In the genomic region with DNA sequence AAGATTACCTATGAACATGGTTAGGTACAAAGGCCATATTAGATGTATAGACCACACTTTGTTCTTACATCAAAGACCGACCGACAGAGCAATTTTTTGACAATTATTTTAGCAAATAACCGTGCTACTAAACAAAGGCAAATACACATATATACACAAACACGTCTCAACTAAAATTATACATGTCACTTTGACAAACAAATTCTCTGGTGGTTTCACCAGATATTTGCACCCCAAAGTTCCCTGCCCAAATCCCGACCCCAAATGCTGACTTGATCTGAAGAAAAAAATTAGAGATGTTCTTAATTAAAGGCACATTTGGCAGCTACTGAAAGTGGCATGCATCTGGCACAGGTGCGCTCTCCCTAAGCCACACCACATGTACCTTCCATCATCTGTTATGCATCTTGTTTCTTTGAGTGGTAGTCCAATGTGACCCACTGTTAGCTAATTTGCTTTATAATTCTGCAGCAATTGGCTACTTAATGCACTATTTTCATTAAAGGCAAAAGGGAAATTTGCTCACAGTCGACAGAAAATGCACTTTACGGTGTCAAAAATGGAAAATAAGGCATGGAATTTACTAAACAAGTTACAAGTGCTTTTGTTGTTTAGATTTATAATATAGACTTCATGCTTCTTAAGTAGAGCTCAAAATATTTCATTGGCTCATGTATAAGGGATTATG, we compare ENCODE assay signal across 1 cellular context.
TF ChIP-seq lines count a peak whose summit lies in the region.

No MANE protein-coding gene starts in this region.

TF ChIP-seq in HepG2, 621 proteins besides CTCF, POLR2A, EP300 and RAD21 (continued from another document and continues in another):
- no peak for TF ChIP-seq ZXDC (CRISPR knock-in tag; IDR thresholded peaks at IDR 0.05)
- no peak for TF ChIP-seq POLR2G (IDR thresholded peaks at IDR 0.05; ENCODE audit: low read depth, low read length)
- no peak for TF ChIP-seq SYNCRIP (IDR thresholded peaks at IDR 0.05; ENCODE audit: insufficient read depth, low read depth, low read length)
- no peak for TF ChIP-seq ZBTB21 (CRISPR knock-in tag; IDR thresholded peaks at IDR 0.05)
- no peak for TF ChIP-seq PBX2 (CRISPR knock-in tag; IDR thresholded peaks at IDR 0.05)
- no peak for TF ChIP-seq PTBP1 (IDR thresholded peaks at IDR 0.05; ENCODE audit: low read depth, low read length, poor library complexity, severe bottlenecking)
- TF ChIP-seq REST (IDR thresholded peaks at IDR 0.05; ENCODE audit: borderline replicate concordance in 1 of 2, low read depth in 1 of 2, low read length in 2 of 2), result peak in 1 of 2 experiments; percentile 42; a peak in 2 of 4 replicates
- peak; percentile 50; the same call in 1 of the 2 replicates for TF ChIP-seq BHLHE40 (IDR thresholded peaks at IDR 0.05; ENCODE audit: low read length)
- no peak for TF ChIP-seq CENPX (CRISPR knock-in tag; IDR thresholded peaks at IDR 0.05)
- TF ChIP-seq NRL (CRISPR knock-in tag; IDR thresholded peaks at IDR 0.05; ENCODE audit: borderline replicate concordance), result no peak
- TF ChIP-seq, protein P1, sequence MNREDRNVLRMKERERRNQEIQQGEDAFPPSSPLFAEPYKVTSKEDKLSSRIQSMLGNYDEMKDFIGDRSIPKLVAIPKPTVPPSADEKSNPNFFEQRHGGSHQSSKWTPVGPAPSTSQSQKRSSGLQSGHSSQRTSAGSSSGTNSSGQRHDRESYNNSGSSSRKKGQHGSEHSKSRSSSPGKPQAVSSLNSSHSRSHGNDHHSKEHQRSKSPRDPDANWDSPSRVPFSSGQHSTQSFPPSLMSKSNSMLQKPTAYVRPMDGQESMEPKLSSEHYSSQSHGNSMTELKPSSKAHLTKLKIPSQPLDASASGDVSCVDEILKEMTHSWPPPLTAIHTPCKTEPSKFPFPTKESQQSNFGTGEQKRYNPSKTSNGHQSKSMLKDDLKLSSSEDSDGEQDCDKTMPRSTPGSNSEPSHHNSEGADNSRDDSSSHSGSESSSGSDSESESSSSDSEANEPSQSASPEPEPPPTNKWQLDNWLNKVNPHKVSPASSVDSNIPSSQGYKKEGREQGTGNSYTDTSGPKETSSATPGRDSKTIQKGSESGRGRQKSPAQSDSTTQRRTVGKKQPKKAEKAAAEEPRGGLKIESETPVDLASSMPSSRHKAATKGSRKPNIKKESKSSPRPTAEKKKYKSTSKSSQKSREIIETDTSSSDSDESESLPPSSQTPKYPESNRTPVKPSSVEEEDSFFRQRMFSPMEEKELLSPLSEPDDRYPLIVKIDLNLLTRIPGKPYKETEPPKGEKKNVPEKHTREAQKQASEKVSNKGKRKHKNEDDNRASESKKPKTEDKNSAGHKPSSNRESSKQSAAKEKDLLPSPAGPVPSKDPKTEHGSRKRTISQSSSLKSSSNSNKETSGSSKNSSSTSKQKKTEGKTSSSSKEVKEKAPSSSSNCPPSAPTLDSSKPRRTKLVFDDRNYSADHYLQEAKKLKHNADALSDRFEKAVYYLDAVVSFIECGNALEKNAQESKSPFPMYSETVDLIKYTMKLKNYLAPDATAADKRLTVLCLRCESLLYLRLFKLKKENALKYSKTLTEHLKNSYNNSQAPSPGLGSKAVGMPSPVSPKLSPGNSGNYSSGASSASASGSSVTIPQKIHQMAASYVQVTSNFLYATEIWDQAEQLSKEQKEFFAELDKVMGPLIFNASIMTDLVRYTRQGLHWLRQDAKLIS (CRISPR knock-in tag; IDR thresholded peaks at IDR 0.05), result no peak
- TF ChIP-seq SAFB2 (CRISPR knock-in tag; IDR thresholded peaks at IDR 0.05; ENCODE audit: borderline replicate concordance, low read depth), result no peak
- no peak for TF ChIP-seq ZBTB26 (CRISPR knock-in tag; IDR thresholded peaks at IDR 0.05; ENCODE audit: borderline replicate concordance)
- no peak for TF ChIP-seq ZSCAN25 (CRISPR knock-in tag; IDR thresholded peaks at IDR 0.05)
- no peak for TF ChIP-seq SRSF1 (optimal IDR thresholded peaks at IDR 0.05; ENCODE audit: low read depth, low read length)
- TF ChIP-seq, protein P2, sequence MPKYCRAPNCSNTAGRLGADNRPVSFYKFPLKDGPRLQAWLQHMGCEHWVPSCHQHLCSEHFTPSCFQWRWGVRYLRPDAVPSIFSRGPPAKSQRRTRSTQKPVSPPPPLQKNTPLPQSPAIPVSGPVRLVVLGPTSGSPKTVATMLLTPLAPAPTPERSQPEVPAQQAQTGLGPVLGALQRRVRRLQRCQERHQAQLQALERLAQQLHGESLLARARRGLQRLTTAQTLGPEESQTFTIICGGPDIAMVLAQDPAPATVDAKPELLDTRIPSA (CRISPR knock-in tag; IDR thresholded peaks at IDR 0.05; ENCODE audit: borderline replicate concordance), result no peak; the same call in 1 of the 2 replicates
- TF ChIP-seq, protein P3, sequence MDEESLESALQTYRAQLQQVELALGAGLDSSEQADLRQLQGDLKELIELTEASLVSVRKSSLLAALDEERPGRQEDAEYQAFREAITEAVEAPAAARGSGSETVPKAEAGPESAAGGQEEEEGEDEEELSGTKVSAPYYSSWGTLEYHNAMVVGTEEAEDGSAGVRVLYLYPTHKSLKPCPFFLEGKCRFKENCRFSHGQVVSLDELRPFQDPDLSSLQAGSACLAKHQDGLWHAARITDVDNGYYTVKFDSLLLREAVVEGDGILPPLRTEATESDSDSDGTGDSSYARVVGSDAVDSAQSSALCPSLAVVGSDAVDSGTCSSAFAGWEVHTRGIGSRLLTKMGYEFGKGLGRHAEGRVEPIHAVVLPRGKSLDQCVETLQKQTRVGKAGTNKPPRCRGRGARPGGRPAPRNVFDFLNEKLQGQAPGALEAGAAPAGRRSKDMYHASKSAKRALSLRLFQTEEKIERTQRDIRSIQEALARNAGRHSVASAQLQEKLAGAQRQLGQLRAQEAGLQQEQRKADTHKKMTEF (CRISPR knock-in tag; IDR thresholded peaks at IDR 0.05), result peak; percentile 83
- no peak for TF ChIP-seq DMAP1 (CRISPR knock-in tag; IDR thresholded peaks at IDR 0.05)
- no peak for TF ChIP-seq CHD2 (IDR thresholded peaks at IDR 0.05; ENCODE audit: low read depth, low read length)
- TF ChIP-seq, protein P4, sequence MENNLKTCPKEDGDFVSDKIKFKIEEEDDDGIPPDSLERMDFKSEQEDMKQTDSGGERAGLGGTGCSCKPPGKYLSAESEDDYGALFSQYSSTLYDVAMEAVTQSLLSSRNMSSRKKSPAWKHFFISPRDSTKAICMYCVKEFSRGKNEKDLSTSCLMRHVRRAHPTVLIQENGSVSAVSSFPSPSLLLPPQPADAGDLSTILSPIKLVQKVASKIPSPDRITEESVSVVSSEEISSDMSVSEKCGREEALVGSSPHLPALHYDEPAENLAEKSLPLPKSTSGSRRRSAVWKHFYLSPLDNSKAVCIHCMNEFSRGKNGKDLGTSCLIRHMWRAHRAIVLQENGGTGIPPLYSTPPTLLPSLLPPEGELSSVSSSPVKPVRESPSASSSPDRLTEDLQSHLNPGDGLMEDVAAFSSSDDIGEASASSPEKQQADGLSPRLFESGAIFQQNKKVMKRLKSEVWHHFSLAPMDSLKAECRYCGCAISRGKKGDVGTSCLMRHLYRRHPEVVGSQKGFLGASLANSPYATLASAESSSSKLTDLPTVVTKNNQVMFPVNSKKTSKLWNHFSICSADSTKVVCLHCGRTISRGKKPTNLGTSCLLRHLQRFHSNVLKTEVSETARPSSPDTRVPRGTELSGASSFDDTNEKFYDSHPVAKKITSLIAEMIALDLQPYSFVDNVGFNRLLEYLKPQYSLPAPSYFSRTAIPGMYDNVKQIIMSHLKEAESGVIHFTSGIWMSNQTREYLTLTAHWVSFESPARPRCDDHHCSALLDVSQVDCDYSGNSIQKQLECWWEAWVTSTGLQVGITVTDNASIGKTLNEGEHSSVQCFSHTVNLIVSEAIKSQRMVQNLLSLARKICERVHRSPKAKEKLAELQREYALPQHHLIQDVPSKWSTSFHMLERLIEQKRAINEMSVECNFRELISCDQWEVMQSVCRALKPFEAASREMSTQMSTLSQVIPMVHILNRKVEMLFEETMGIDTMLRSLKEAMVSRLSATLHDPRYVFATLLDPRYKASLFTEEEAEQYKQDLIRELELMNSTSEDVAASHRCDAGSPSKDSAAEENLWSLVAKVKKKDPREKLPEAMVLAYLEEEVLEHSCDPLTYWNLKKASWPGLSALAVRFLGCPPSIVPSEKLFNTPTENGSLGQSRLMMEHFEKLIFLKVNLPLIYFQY (CRISPR knock-in tag; IDR thresholded peaks at IDR 0.05; ENCODE audit: borderline replicate concordance), result no peak
- TF ChIP-seq SKI (IDR thresholded peaks at IDR 0.05; ENCODE audit: partially characterized antibody), result peak; percentile 33
